ENCODE assay signal across 21 cellular contexts in genomic region chr14:37051153-37051552, GRCh38.
DNase-seq lines count a peak whose midpoint lies in the region; ATAC-seq and TF ChIP-seq lines count a peak whose summit lies in the region.
"Had no signal": no experiment of that assay in that cellular context is flagged by ENCODE, and none has a peak within 500 bp of the region (broad histone marks: within the 10 kb centered on the region; RNA-seq: fewer than 3 reads in every experiment).

No MANE protein-coding gene starts in this region.

- peaks cover 11% of the 10 kb centered on the region for H3K4me1 Mint-ChIP-seq in GM23338
- peaks cover 12% of the 10 kb centered on the region for H3K4me1 Mint-ChIP-seq in progenitor cell of endocrine pancreas (ENCODE audit: low read depth)
- no peaks in the 10 kb centered on the region for H3K4me1 Mint-ChIP-seq in activated T-cell treated with anti-CD3 and anti-CD28 coated beads, Interleukin-2, amount 50 U/mL, for 4 hours (ENCODE audit: low read depth)

- TF ChIP-seq CTCF in GM23338 (conservative IDR thresholded peaks at IDR 0.05; ENCODE audit: low read depth in 2 of 2) (no peak), mammary epithelial cell (conservative IDR thresholded peaks at IDR 0.05 in 1 of 2, IDR thresholded peaks at IDR 0.05 in 1 of 2; ENCODE audit: extremely low read depth in 1 of 2, insufficient read depth in 1 of 2, low read depth in 1 of 2, low read length in 2 of 2) (no peak), fibroblast of mammary gland (conservative IDR thresholded peaks at IDR 0.05; ENCODE audit: control insufficient read depth, insufficient read depth, low read depth, low read length) (no peak), progenitor cell of endocrine pancreas (IDR thresholded peaks at IDR 0.05; ENCODE audit: unreplicated experiment) (no peak)

- 71% methylated on average over 2 of the region's 2 CpGs for WGBS in mammary epithelial cell (ENCODE audit: low coverage, missing lambda C conversion rate)

- no peak overlapping the region for H3K4me2 ChIP-seq in GM23338
- H3K4me2 ChIP-seq in mammary epithelial cell (ENCODE audit: insufficient read depth, low read depth, low read length): no peak overlapping the region
- H3K4me2 ChIP-seq: BLaER1, KMS-11 had no signal

- H3F3A ChIP-seq in GM23338 (replicated peaks; ENCODE audit: low read depth): no peaks in the 10 kb centered on the region

- H2AFZ ChIP-seq in GM23338 (no peak overlapping the region), mammary epithelial cell (ENCODE audit: low read depth, low read length) (no peak overlapping the region)

- no peak for ATAC-seq in GM23338
- ATAC-seq in activated T-cell treated with anti-CD3 and anti-CD28 coated beads, Interleukin-2, amount 50 U/mL, for 4 hours: no peak

- H3K27me3 ChIP-seq in GM23338 (ENCODE audit: insufficient read depth) (no peaks in the 10 kb centered on the region), mammary epithelial cell (ENCODE audit: insufficient read depth, low read length) (no peaks in the 10 kb centered on the region), SJCRH30 (no peaks in the 10 kb centered on the region)
- H3K27me3 ChIP-seq: BLaER1, SJSA1 had no signal

- H3K27ac ChIP-seq in GM23338 (ENCODE audit: low read depth) (no peak overlapping the region), mammary epithelial cell (ENCODE audit: insufficient read depth, low read depth, low read length) (no peak overlapping the region), SJCRH30 (no peak overlapping the region)
- H3K27ac ChIP-seq: BLaER1, KMS-11, SJSA1 had no signal

- no peak overlapping the region for H3K9ac ChIP-seq in mammary epithelial cell (ENCODE audit: insufficient read depth, low read length)
- H3K9ac ChIP-seq: BLaER1, KMS-11 had no signal

- H3K4me3 Mint-ChIP-seq in GM23338 (no peak overlapping the region), progenitor cell of endocrine pancreas (ENCODE audit: low read depth) (no peak overlapping the region)
- no peak overlapping the region for H3K4me3 Mint-ChIP-seq in activated T-cell treated with anti-CD3 and anti-CD28 coated beads, Interleukin-2, amount 50 U/mL, for 4 hours
- H3K4me3 Mint-ChIP-seq: CD4-positive, alpha-beta T cell had no signal

- no peaks in the 10 kb centered on the region for H3K9me2 ChIP-seq in GM23338 (ENCODE audit: insufficient read depth)

- H3K79me2 ChIP-seq in GM23338 (replicated peaks; ENCODE audit: insufficient read depth) (no peaks in the 10 kb centered on the region), mammary epithelial cell (ENCODE audit: insufficient read depth, low read length) (no peaks in the 10 kb centered on the region)

- H3K4me1 ChIP-seq in GM23338 (ENCODE audit: insufficient read depth) (peaks cover 4% of the 10 kb centered on the region; the same call in 1 of the 2 replicates), mammary epithelial cell (ENCODE audit: insufficient read depth, low read length) (peaks cover 22% of the 10 kb centered on the region), SJCRH30 (peaks cover 9% of the 10 kb centered on the region)
- H3K4me1 ChIP-seq: BLaER1, Caco-2 had no signal

- H3K36me3 ChIP-seq in GM23338 (ENCODE audit: insufficient read depth) (no peaks in the 10 kb centered on the region), mammary epithelial cell (ENCODE audit: insufficient read depth, low read length) (no peaks in the 10 kb centered on the region), SJCRH30 (no peaks in the 10 kb centered on the region)
- H3K36me3 ChIP-seq: BLaER1, SJSA1 had no signal

- CTCF ChIA-PET in mammary epithelial cell (lab: Charles Lee; ENCODE audit: low non-redundant PET): no interaction called here

- peaks cover 9% of the 10 kb centered on the region for H3K9me3 Mint-ChIP-seq in GM23338
- H3K9me3 Mint-ChIP-seq in progenitor cell of endocrine pancreas (ENCODE audit: low read depth): peaks cover 7% of the 10 kb centered on the region
- H3K9me3 Mint-ChIP-seq in activated T-cell treated with anti-CD3 and anti-CD28 coated beads, Interleukin-2, amount 50 U/mL, for 4 hours: peaks cover 7% of the 10 kb centered on the region

- no peak for DNase-seq in GM23338 (ENCODE audit: low spot score)
- peak; percentile 30 for DNase-seq in mammary epithelial cell
- DNase-seq in fibroblast of mammary gland (ENCODE audit: low read depth): peak; percentile 41
- no peak for DNase-seq in SJCRH30
- no peak for DNase-seq in midbrain (lab: John Stamatoyannopoulos, UW)
- DNase-seq in progenitor cell of endocrine pancreas (ENCODE audit: low spot score, unreplicated experiment): no peak
- DNase-seq in activated T-cell treated with anti-CD3 and anti-CD28 coated beads, Interleukin-2, amount 50 U/mL, for 4 hours: no peak
- DNase-seq: Caco-2; CD4-positive, alpha-beta T cell; DMS 273 treated with DMSO at 0.1 percent for 48 hours; DMS79 treated with DMSO at 0.1 percent for 48 hours; HCEC 1CT; IMR-90; NCI-H1105; NCI-H2029; NCI-H2171; NCI-H345; NCI-H524 had no signal

- in situ Hi-C loops in mammary epithelial cell (cut with MboI; ENCODE audit: low sequenced_read_pairs in 2 of 2): no loop called here

- H3K27ac Mint-ChIP-seq in GM23338 (peak overlapping the region; percentile 47), progenitor cell of endocrine pancreas (no peak overlapping the region)
- H3K27ac Mint-ChIP-seq: CD4-positive, alpha-beta T cell had no signal

- H3K36me3 Mint-ChIP-seq in GM23338 (ENCODE audit: low read depth) (peaks cover 17% of the 10 kb centered on the region), progenitor cell of endocrine pancreas (ENCODE audit: insufficient read depth) (peaks cover 1% of the 10 kb centered on the region)
- no peaks in the 10 kb centered on the region for H3K36me3 Mint-ChIP-seq in activated T-cell treated with anti-CD3 and anti-CD28 coated beads, Interleukin-2, amount 50 U/mL, for 4 hours (ENCODE audit: insufficient read depth)

- H3K4me3 ChIP-seq in GM23338 (no peak overlapping the region), mammary epithelial cell (replicated peaks in 1 of 3; ENCODE audit: insufficient read depth in 1 of 3, low read depth in 2 of 3, low read length in 3 of 3) (no peak overlapping the region), fibroblast of mammary gland (ENCODE audit: control insufficient read depth, low read depth, low read length) (no peak overlapping the region), SJCRH30 (no peak overlapping the region)
- H3K4me3 ChIP-seq: BLaER1, SJSA1 had no signal

- H3K9me3 ChIP-seq in mammary epithelial cell (replicated peaks; ENCODE audit: insufficient read depth, low read length) (no peaks in the 10 kb centered on the region), SJCRH30 (replicated peaks) (0 out of 2 replicates have a peak, but pooled peaks cover 5% of the 10 kb centered on the region)
- H3K9me3 ChIP-seq: BLaER1, Caco-2, SJSA1 had no signal

- H3K27me3 Mint-ChIP-seq in GM23338 (ENCODE audit: insufficient read depth, low read depth, poor library complexity) (peaks cover 2% of the 10 kb centered on the region), progenitor cell of endocrine pancreas (no peaks in the 10 kb centered on the region)
- H3K27me3 Mint-ChIP-seq in activated T-cell treated with anti-CD3 and anti-CD28 coated beads, Interleukin-2, amount 50 U/mL, for 4 hours (ENCODE audit: low read depth): no peaks in the 10 kb centered on the region

- dilution Hi-C loops in mammary epithelial cell (cut with HindIII; ENCODE audit: low sequenced_read_pairs): no loop called here

- H4K20me1 ChIP-seq in GM23338 (replicated peaks; ENCODE audit: insufficient read depth): no peaks in the 10 kb centered on the region
- no peaks in the 10 kb centered on the region for H4K20me1 ChIP-seq in mammary epithelial cell (ENCODE audit: insufficient read depth, low read length)
- H4K20me1 ChIP-seq: BLaER1 had no signal

- no TSS peak for BruUV-seq in mammary epithelial cell (replicated peaks; lab: Mats Ljungman, UMichigan)

- intact Hi-C loops in mammary epithelial cell (cut with micrococcal nuclease): no loop called here

TF ChIP-seq in GM23338, 12 proteins besides CTCF, POLR2A, EP300 and RAD21:
- TF ChIP-seq STAT1 (IDR thresholded peaks at IDR 0.05; ENCODE audit: unreplicated experiment) (no peak), REST (IDR thresholded peaks at IDR 0.05; ENCODE audit: unreplicated experiment) (no peak), CREB1 (CRISPR knock-in tag; IDR thresholded peaks at IDR 0.05; ENCODE audit: low read depth) (no peak), ZNF114 (CRISPR knock-in tag; IDR thresholded peaks at IDR 0.05) (no peak), JUNB (IDR thresholded peaks at IDR 0.05; ENCODE audit: unreplicated experiment) (no peak), ZNF331 (CRISPR knock-in tag; IDR thresholded peaks at IDR 0.05; ENCODE audit: low read depth) (no peak), EZH2 (IDR thresholded peaks at IDR 0.05; ENCODE audit: low read depth, unreplicated experiment) (no peak)
TF ChIP-seq in GM23338: peak in this region for 0.

Comparison
In these comparisons a context has a peak if more than half of its experiments do, and no peak if none do; other contexts are left out.
1. DNase-seq: peak in mammary epithelial cell (single experiment) and fibroblast of mammary gland (single experiment); none in GM23338 (single experiment), SJCRH30 (0 of 2), midbrain (single experiment), progenitor cell of endocrine pancreas (single experiment) and activated T-cell treated with anti-CD3 and anti-CD28 coated beads, Interleukin-2, amount 50 U/mL, for 4 hours (single experiment).